9 cellular contexts compared by ENCODE assay signal in the genomic region with DNA sequence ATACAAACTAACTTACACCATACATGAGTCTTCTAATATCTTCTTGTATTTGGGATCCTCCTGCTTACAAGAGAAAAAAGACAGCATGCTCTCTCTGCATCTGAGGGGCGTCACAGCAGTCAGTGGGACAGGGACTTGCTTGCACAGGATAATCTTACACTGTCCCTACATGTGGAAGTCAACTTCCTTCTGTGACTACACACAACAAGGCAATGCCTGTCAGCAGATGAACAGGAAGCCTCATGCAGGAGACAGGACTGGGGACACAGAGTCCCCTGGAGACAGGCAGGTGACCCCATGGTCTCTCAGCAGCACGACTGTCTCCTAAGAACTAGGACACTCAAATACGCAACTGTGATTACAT. TPM values are rescaled to one million over a fixed set of nuclear protein-coding genes. Genes with fewer than 3 reads are reported as not detected.
DNase-seq lines count a peak whose midpoint lies in the region; ATAC-seq and FAIRE-seq lines count a peak whose summit lies in the region.
"Had no signal": no experiment of that assay in that cellular context is flagged by ENCODE, and none has a peak within 500 bp of the region (broad histone marks: within the 10 kb centered on the region; RNA-seq: fewer than 3 reads in every experiment).

No MANE protein-coding gene starts in this region.

- FAIRE-seq in HTR-8/SVneo (lab: Jason Lieb, UNC): no peak
- FAIRE-seq: frontal cortex had no signal

- no peak for DNase-seq in HTR-8/SVneo (ENCODE audit: insufficient read length, low spot score)
- no peak for DNase-seq in stimulated activated CD4-positive, alpha-beta T cell treated with anti-CD3 and anti-CD28 coated beads, Interleukin-2, amount 100 ng/mL, for 24 hours

- H3K27ac ChIP-seq in HUES6 (ENCODE audit: low read depth, low read length) (peak overlapping the region; percentile 60; the same call in 1 of the 2 replicates), iPS-20b (ENCODE audit: low read length) (no peak overlapping the region), skeletal muscle tissue (ENCODE audit: low read depth, low read length) (peak overlapping the region; percentile 22)

- no peaks in the 10 kb centered on the region for H3K9me3 Mint-ChIP-seq in activated T-helper 17 cell treated with anti-CD3 and anti-CD28 coated beads, Interleukin-2, amount 50 U/mL, for 72 hours

- H3K4me3 ChIP-seq in HUES6 (ENCODE audit: low read depth, low read length) (no peak overlapping the region), iPS-20b (ENCODE audit: low read length) (no peak overlapping the region), skeletal muscle tissue (ENCODE audit: low read length in 3 of 3) (peak overlapping the region in 2 of 3 donors; percentile 59 to 63)

- H3K4me3 Mint-ChIP-seq in activated T-helper 17 cell treated with anti-CD3 and anti-CD28 coated beads, Interleukin-2, amount 50 U/mL, for 72 hours: no peak overlapping the region

- no peaks in the 10 kb centered on the region for H3K27me3 Mint-ChIP-seq in activated T-helper 17 cell treated with anti-CD3 and anti-CD28 coated beads, Interleukin-2, amount 50 U/mL, for 72 hours

- H3K4me1 ChIP-seq in HUES6 (ENCODE audit: control insufficient read depth, insufficient read depth, low read length) (peaks cover 51% of the 10 kb centered on the region), iPS-20b (ENCODE audit: insufficient read depth, low read length) (peaks cover 41% of the 10 kb centered on the region), skeletal muscle tissue (ENCODE audit: control insufficient read depth in 3 of 3, insufficient read depth in 3 of 3, low read length in 3 of 3) (peaks cover 21 to 28% (median 25%) of the 10 kb centered on the region in 3 donors)

- H3K9ac ChIP-seq in HUES6 (ENCODE audit: low read length): peak overlapping the region; percentile 4
- peak overlapping the region; percentile 11; the same call in 1 of the 2 replicates for H3K9ac ChIP-seq in iPS-20b (ENCODE audit: low read depth, low read length)
- peak overlapping the region in 2 of 3 donors; percentile 18 to 58 for H3K9ac ChIP-seq in skeletal muscle tissue (ENCODE audit: low read depth in 1 of 3, low read length in 3 of 3)

- H3K27me3 ChIP-seq in HUES6 (ENCODE audit: control insufficient read depth, insufficient read depth, low read length) (no peaks in the 10 kb centered on the region), iPS-20b (ENCODE audit: insufficient read depth, low read length) (no peaks in the 10 kb centered on the region), skeletal muscle tissue (ENCODE audit: control insufficient read depth in 3 of 3, insufficient read depth in 3 of 3, low read length in 3 of 3) (no peaks in the 10 kb centered on the region)

- no peak for ATAC-seq in activated T-helper 17 cell treated with anti-CD3 and anti-CD28 coated beads, Interleukin-2, amount 50 U/mL, for 72 hours (replicated peaks)
- ATAC-seq in GM21447 (IDR thresholded peaks at IDR 0.05; ENCODE audit: unreplicated experiment) (no peak), HG02678 (IDR thresholded peaks at IDR 0.05; ENCODE audit: unreplicated experiment) (no peak)

- H3K9me3 ChIP-seq in HUES6 (ENCODE audit: control insufficient read depth, insufficient read depth, low read depth, low read length) (no peaks in the 10 kb centered on the region), iPS-20b (ENCODE audit: insufficient read depth, low read depth, low read length) (no peaks in the 10 kb centered on the region), skeletal muscle tissue (ENCODE audit: control insufficient read depth in 3 of 3, low read length in 3 of 3) (no peaks in the 10 kb centered on the region)

- no peaks in the 10 kb centered on the region for H3K36me3 ChIP-seq in HUES6 (ENCODE audit: control insufficient read depth, insufficient read depth, low read length)
- H3K36me3 ChIP-seq in iPS-20b (ENCODE audit: insufficient read depth, low read depth, low read length): no peaks in the 10 kb centered on the region
- H3K36me3 ChIP-seq in skeletal muscle tissue (ENCODE audit: control insufficient read depth in 3 of 3, insufficient read depth in 3 of 3, low read length in 3 of 3): no peaks in the 10 kb centered on the region

- peaks cover 43% of the 10 kb centered on the region for H3K4me1 Mint-ChIP-seq in activated T-helper 17 cell treated with anti-CD3 and anti-CD28 coated beads, Interleukin-2, amount 50 U/mL, for 72 hours

- peaks cover 32% of the 10 kb centered on the region for H3K36me3 Mint-ChIP-seq in activated T-helper 17 cell treated with anti-CD3 and anti-CD28 coated beads, Interleukin-2, amount 50 U/mL, for 72 hours (ENCODE audit: low read depth)

- peak overlapping the region; percentile 9 for H3K27ac Mint-ChIP-seq in activated T-helper 17 cell treated with anti-CD3 and anti-CD28 coated beads, Interleukin-2, amount 50 U/mL, for 72 hours

RNA-seq across cellular contexts. Expression of gene PACSIN2, which starts 54.8 kb away (rescaled TPM):
- 10 to 100 TPM; 22.9 to 26.3 TPM for total RNA-seq in activated T-helper 17 cell treated with anti-CD3 and anti-CD28 coated beads, Interleukin-2, amount 50 U/mL, for 72 hours
- 20.9 TPM for total RNA-seq in skeletal muscle tissue

Comparison
In these comparisons a context has a peak if more than half of its experiments do, and no peak if none do; other contexts are left out.
1. H3K4me3 ChIP-seq: peak in skeletal muscle tissue (2 of 3); none in HUES6 (single experiment) and iPS-20b (single experiment).
2. Peak in every context shown above with its lines, with median percentiles within 50 percentile points of each other: H3K9ac ChIP-seq.